Comparison of ENCODE assay signal across 7 cellular contexts in genomic region chr7:151013356-151013727, GRCh38. TPM values are rescaled to one million over a fixed set of nuclear protein-coding genes. Genes with fewer than 3 reads are reported as not detected.
DNase-seq lines count a peak whose midpoint lies in the region; ATAC-seq, FAIRE-seq and TF ChIP-seq lines count a peak whose summit lies in the region.
"Had no signal": no experiment of that assay in that cellular context is flagged by ENCODE, and none has a peak within 500 bp of the region (broad histone marks: within the 10 kb centered on the region; RNA-seq: fewer than 3 reads in every experiment).

No MANE protein-coding gene starts in this region.

- H3K4me1 ChIP-seq in pancreas, result peaks cover 0 to 18% (median 0%) of the 10 kb centered on the region in 3 donors

- no peak for TF ChIP-seq CTCF in astrocyte of the cerebellum (IDR thresholded peaks at IDR 0.05; ENCODE audit: low read depth, low read length, missing control alignments)
- no peak for TF ChIP-seq CTCF in pancreas (IDR thresholded peaks at IDR 0.05)

- peak overlapping the region; percentile 23 for H3K4me3 ChIP-seq in astrocyte of the cerebellum (ENCODE audit: low read depth, low read length)
- peak overlapping the region in 1 of 4 donors; percentile 32 for H3K4me3 ChIP-seq in pancreas

- H3K36me3 ChIP-seq in pancreas, result no peaks in the 10 kb centered on the region

- DNase-seq in astrocyte of the cerebellum (ENCODE audit: low read depth) (no peak), pancreas (peak in 1 of 6 donors; percentile 62), NCI-H69 (lab: John Stamatoyannopoulos, UW) (no peak)
- DNase-seq in NK-92 treated with Interleukin-12 subunit alpha and Interleukin-12 subunit beta, amount 100 ng/mL, for 24 hours (lab: John Stamatoyannopoulos, UW), result no peak
- DNase-seq: NCI-H510A treated with DMSO at 0.1 percent for 48 hours had no signal

- intact Hi-C loops in pancreas (cut with DNase I), result no loop called here

- H3K27me3 ChIP-seq in pancreas, result peaks cover 0 to 6% (median 0%) of the 10 kb centered on the region in 4 donors

- no peak overlapping the region for H3K27ac ChIP-seq in pancreas

- ATAC-seq in GM21360 (IDR thresholded peaks at IDR 0.05; ENCODE audit: unreplicated experiment) (peak; percentile 18), pancreas (peak; percentile 2 to 23 (median 4)), GM19463 (IDR thresholded peaks at IDR 0.05; ENCODE audit: unreplicated experiment) (no peak)

- no peak for FAIRE-seq in pancreas (lab: Jason Lieb, UNC)

- WGBS in pancreas, 2 donors, result 1 to 14% methylated on average over 12 to 25 of the region's 25 CpGs

- in situ Hi-C loops in astrocyte of the cerebellum (cut with HindIII; ENCODE audit: low sequenced_read_pairs), result no loop called here

- H3K9me3 ChIP-seq in pancreas, result no peaks in the 10 kb centered on the region

RNA-seq across cellular contexts. Expression of gene ATG9B, which starts 11.0 kb away (rescaled TPM):
- under 1 TPM in 5 of 6 donors, not detected in 1; 0.06 to 0.46 (median 0.20) TPM for total RNA-seq in pancreas
- polyA plus RNA-seq in pancreas, result 1 to 10 TPM in 1 of 2 donors, under 1 TPM in 1; 0.72 to 1.5 TPM

RNA-seq across cellular contexts. Expression of gene ABCB8, which starts 14.9 kb away (rescaled TPM):
- 10 to 100 TPM in 3 of 6 donors, 1 to 10 TPM in 3; 6.1 to 18.5 (median 10.1) TPM for total RNA-seq in pancreas
- polyA plus RNA-seq in pancreas, result 10 to 100 TPM; 23.6 to 29.0 TPM

RNA-seq across cellular contexts. Expression of gene NOS3, which starts 22.5 kb away (rescaled TPM):
- 1 to 10 TPM; 1.0 to 5.1 (median 3.1) TPM for total RNA-seq in pancreas
- polyA plus RNA-seq in pancreas, result 10 to 100 TPM in 1 of 2 donors, 1 to 10 TPM in 1; 6.0 to 12.5 TPM

RNA-seq across cellular contexts. Expression of gene ASIC3, which starts 35.0 kb away (rescaled TPM):
- 1 to 10 TPM in 1 of 6 donors, under 1 TPM in 5; 0.47 to 2.1 (median 0.71) TPM for total RNA-seq in pancreas
- polyA plus RNA-seq in pancreas, result 1 to 10 TPM; 7.0 to 8.7 TPM

RNA-seq across cellular contexts. Expression of gene KCNH2, which starts 35.2 kb away (rescaled TPM):
- total RNA-seq in pancreas, result 1 to 10 TPM; 1.4 to 4.4 (median 3.0) TPM
- 10 to 100 TPM in 1 of 2 donors, 1 to 10 TPM in 1; 7.4 to 27.9 TPM for polyA plus RNA-seq in pancreas
